ENCODE assay signal across 12 cellular contexts in genomic region chr17:68623811-68624210, GRCh38. TPM values are rescaled to one million over a fixed set of nuclear protein-coding genes. Genes with fewer than 3 reads are reported as not detected.
"Had no signal": no experiment of that assay in that cellular context is flagged by ENCODE, and none has a peak within 500 bp of the region (broad histone marks: within the 10 kb centered on the region; RNA-seq: fewer than 3 reads in every experiment).

No MANE protein-coding gene starts in this region.

- DNase-seq: GOT3, H7, HFFc6, KBM-7 had no signal

- H3K36me3 ChIP-seq: HAP-1 had no signal

- ATAC-seq: HCT116, HepG2 had no signal

- H3K4me1 ChIP-seq: HAP-1 had no signal

- H3K4me3 ChIP-seq: HAP-1 had no signal

- H3K9me3 ChIP-seq: HAP-1 had no signal

- H3K4me2 ChIP-seq: KMS-11 had no signal

- H3K9ac ChIP-seq: KMS-11 had no signal

- H3K27ac ChIP-seq: HL-60, KMS-11 had no signal

RNA-seq across cellular contexts. Expression of gene FAM20A, which starts 22.6 kb away (rescaled TPM):
- total RNA-seq: H4, HFFc6, HT1080 had no signal
- polyA plus RNA-seq: IgD-negative memory B cell had no signal
